In the genomic region with DNA sequence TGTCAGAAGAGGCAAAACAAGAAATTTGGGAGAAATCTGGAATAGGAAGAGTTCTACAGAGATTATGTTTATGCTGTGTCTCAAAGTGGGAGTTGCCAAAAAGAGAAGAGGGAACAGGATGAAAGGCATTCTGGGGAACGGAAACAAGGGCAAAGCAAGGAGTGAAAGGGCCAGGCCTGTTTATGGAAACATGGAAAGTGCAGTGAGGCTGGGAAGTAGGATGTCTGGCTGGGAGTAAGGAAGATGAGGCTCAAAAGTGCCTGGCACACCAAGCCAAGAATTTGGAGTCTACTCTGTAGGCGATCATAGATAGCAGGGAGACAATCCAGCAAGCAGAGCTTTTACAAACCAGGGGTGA, we compare ENCODE assay signal across 10 cellular contexts. TPM values are rescaled to one million over a fixed set of nuclear protein-coding genes. Genes with fewer than 3 reads are reported as not detected.
A peak's percentile ranks its signal among the peaks of the same experiment; 100 is the strongest.
DNase-seq lines count a peak whose midpoint lies in the region; ATAC-seq and TF ChIP-seq lines count a peak whose summit lies in the region.
"Had no signal": no experiment of that assay in that cellular context is flagged by ENCODE, and none has a peak within 500 bp of the region (broad histone marks: within the 10 kb centered on the region; RNA-seq: fewer than 3 reads in every experiment).

No MANE protein-coding gene starts in this region.

- H3K36me3 ChIP-seq in duodenal mucosa (ENCODE audit: control insufficient read depth in 1 of 2, insufficient read depth in 2 of 2, low read length in 2 of 2): no peaks in the 10 kb centered on the region
- H3K36me3 ChIP-seq in ovary: no peaks in the 10 kb centered on the region
- no peaks in the 10 kb centered on the region for H3K36me3 ChIP-seq in brain microvascular endothelial cell (replicated peaks)
- H3K36me3 ChIP-seq in BE2C: no peaks in the 10 kb centered on the region

- peaks cover 26% of the 10 kb centered on the region for H3K36me3 Mint-ChIP-seq in CD4-positive, alpha-beta T cell (ENCODE audit: low read depth)
- H3K36me3 Mint-ChIP-seq in IgD-negative memory B cell: peaks cover 2% of the 10 kb centered on the region

- peaks cover 23% of the 10 kb centered on the region for H3K4me1 Mint-ChIP-seq in CD4-positive, alpha-beta T cell (ENCODE audit: low read depth)
- peaks cover 14 to 21% (median 17%) of the 10 kb centered on the region in 3 donors for H3K4me1 Mint-ChIP-seq in IgD-negative memory B cell

- H3K27ac ChIP-seq in CD4-positive, alpha-beta T cell (ENCODE audit: low read depth, low read length): no peak overlapping the region
- peak overlapping the region; percentile 20 for H3K27ac ChIP-seq in duodenal mucosa (ENCODE audit: low read depth, low read length)
- peak overlapping the region in 1 of 2 donors; percentile 84 for H3K27ac ChIP-seq in ovary
- no peak overlapping the region for H3K27ac ChIP-seq in brain microvascular endothelial cell

- no peaks in the 10 kb centered on the region for H3K27me3 Mint-ChIP-seq in CD4-positive, alpha-beta T cell
- no peaks in the 10 kb centered on the region for H3K27me3 Mint-ChIP-seq in IgD-negative memory B cell

- TF ChIP-seq POLR2A in ovary (IDR thresholded peaks at IDR 0.05): no peak

- POLR2A ChIA-PET in CD4-positive, alpha-beta T cell (lab: Charles Lee): interaction anchor here (2.6 to 5.9 kb wide), 2 partner anchors 41 to 68 kb away, joined by 31 to 199 read pairs; partner anchors contain the start of genes C1GALT1C1 and MCTS1

- H3K9ac ChIP-seq in duodenal mucosa (ENCODE audit: low read depth in 1 of 2, low read length in 2 of 2): peak overlapping the region in 1 of 2 donors; percentile 75

- no peak for TF ChIP-seq CTCF in CD4-positive, alpha-beta T cell (IDR thresholded peaks at IDR 0.05)
- TF ChIP-seq CTCF in ovary (IDR thresholded peaks at IDR 0.05): no peak
- TF ChIP-seq CTCF in brain microvascular endothelial cell (IDR thresholded peaks at IDR 0.05; ENCODE audit: low read depth, low read length, missing control alignments): no peak
- TF ChIP-seq CTCF in BE2C (IDR thresholded peaks at IDR 0.05; ENCODE audit: low read depth, low read length): no peak

- H3K9me3 Mint-ChIP-seq in CD4-positive, alpha-beta T cell: no peaks in the 10 kb centered on the region
- H3K9me3 Mint-ChIP-seq in IgD-negative memory B cell: no peaks in the 10 kb centered on the region

- peak overlapping the region; percentile 90 for H3K27ac Mint-ChIP-seq in CD4-positive, alpha-beta T cell
- H3K27ac Mint-ChIP-seq in IgD-negative memory B cell: peak overlapping the region; percentile 89 to 98 (median 96)

- no peak for TF ChIP-seq EP300 in ovary (IDR thresholded peaks at IDR 0.05)

- in situ Hi-C loops in brain microvascular endothelial cell (cut with HindIII; ENCODE audit: low pct_ligation_motif_present, low sequenced_read_pairs): no loop called here

- WGBS in ovary, 3 donors: 30 to 41% (median 31%) methylated on average over 2 of the region's 2 CpGs

- intact Hi-C loops in CD4-positive, alpha-beta T cell (cut with DNase I, micrococcal nuclease): loop anchor here (2.0 to 5.0 kb wide), 2 partner anchors 40 to 65 kb away; no protein-coding TSS in a partner anchor
- intact Hi-C loops in ovary (cut with DNase I): no loop called here

- DNase-seq in CD4-positive, alpha-beta T cell: no peak
- DNase-seq in ovary: peak in 2 of 5 donors; percentile 16 to 24
- no peak for DNase-seq in activated gamma-delta T cell (lab: John Stamatoyannopoulos, UW)
- DNase-seq in retina: no peak
- DNase-seq in brain microvascular endothelial cell: no peak
- no peak for DNase-seq in BE2C
- DNase-seq: GF-D8, NCI-H2081 had no signal

- CTCF ChIA-PET in CD4-positive, alpha-beta T cell (lab: Charles Lee): no interaction called here

- peak overlapping the region; percentile 74 to 77 for H3K4me3 ChIP-seq in duodenal mucosa (ENCODE audit: low read depth in 1 of 2, low read length in 2 of 2)
- peak overlapping the region; percentile 4 for H3K4me3 ChIP-seq in ovary
- H3K4me3 ChIP-seq in brain microvascular endothelial cell (ENCODE audit: low read depth, low read length): no peak overlapping the region
- no peak overlapping the region for H3K4me3 ChIP-seq in BE2C (ENCODE audit: low read depth, low read length)

- H3K4me1 ChIP-seq in duodenal mucosa (ENCODE audit: control insufficient read depth in 1 of 2, insufficient read depth in 2 of 2, low read length in 2 of 2): peaks cover 12 to 18% of the 10 kb centered on the region in 2 donors
- no peaks in the 10 kb centered on the region for H3K4me1 ChIP-seq in ovary (ENCODE audit: insufficient read depth)
- H3K4me1 ChIP-seq in BE2C: no peaks in the 10 kb centered on the region

- peak overlapping the region; percentile 65 for H3K4me3 Mint-ChIP-seq in CD4-positive, alpha-beta T cell
- H3K4me3 Mint-ChIP-seq in IgD-negative memory B cell: peak overlapping the region in 1 of 4 donors; percentile 95

- no peak for ATAC-seq in CD4-positive, alpha-beta T cell (ENCODE audit: poor library complexity)

- H3K9me3 ChIP-seq in CD4-positive, alpha-beta T cell (ENCODE audit: control insufficient read depth, low read length): no peaks in the 10 kb centered on the region
- H3K9me3 ChIP-seq in duodenal mucosa (ENCODE audit: control insufficient read depth in 1 of 2, low read length in 2 of 2) (no peaks in the 10 kb centered on the region), ovary (no peaks in the 10 kb centered on the region), BE2C (no peaks in the 10 kb centered on the region)

- H3K27me3 ChIP-seq in CD4-positive, alpha-beta T cell (ENCODE audit: control insufficient read depth, insufficient read depth, low read length): no peaks in the 10 kb centered on the region
- H3K27me3 ChIP-seq in duodenal mucosa (ENCODE audit: control insufficient read depth in 1 of 2, insufficient read depth in 2 of 2, low read length in 2 of 2) (no peaks in the 10 kb centered on the region), ovary (no peaks in the 10 kb centered on the region), brain microvascular endothelial cell (replicated peaks) (no peaks in the 10 kb centered on the region), BE2C (no peaks in the 10 kb centered on the region)

RNA-seq across cellular contexts. Expression of gene CUL4B, which starts 1.8 kb away (rescaled TPM):
- total RNA-seq in CD4-positive, alpha-beta T cell: 10 to 100 TPM; 32.1 to 34.1 TPM
- polyA plus RNA-seq in IgD-negative memory B cell (18.0 TPM), ovary (10 to 100 TPM; 26.2 to 67.8 TPM)
- 10 to 100 TPM; 36.1 to 64.9 (median 47.6) TPM for total RNA-seq in ovary
- polyA plus RNA-seq in BE2C (2012; ENCODE audit: insufficient read depth, insufficient read length, low read depth): 8.9 TPM

RNA-seq across cellular contexts. Expression of gene MCTS1, which starts 41.4 kb away (rescaled TPM):
- 10 to 100 TPM; 10.1 to 10.9 TPM for total RNA-seq in CD4-positive, alpha-beta T cell
- 72.3 TPM for polyA plus RNA-seq in IgD-negative memory B cell
- total RNA-seq in ovary: 10 to 100 TPM; 11.8 to 22.9 (median 20.6) TPM
- 10 to 100 TPM; 18.4 to 46.9 TPM for polyA plus RNA-seq in ovary
- 56.6 TPM for polyA plus RNA-seq in BE2C (2012; ENCODE audit: insufficient read depth, insufficient read length, low read depth)

Comparison
In these comparisons a context has a peak if more than half of its experiments do, and no peak if none do; other contexts are left out.
1. H3K4me3 ChIP-seq: peak in duodenal mucosa (2 of 2) and ovary (single experiment); none in brain microvascular endothelial cell (single experiment) and BE2C (single experiment).
2. intact Hi-C loops: an anchor here in CD4-positive, alpha-beta T cell (2.0 to 5.0 kb wide); none called in ovary.